In the genomic region with DNA sequence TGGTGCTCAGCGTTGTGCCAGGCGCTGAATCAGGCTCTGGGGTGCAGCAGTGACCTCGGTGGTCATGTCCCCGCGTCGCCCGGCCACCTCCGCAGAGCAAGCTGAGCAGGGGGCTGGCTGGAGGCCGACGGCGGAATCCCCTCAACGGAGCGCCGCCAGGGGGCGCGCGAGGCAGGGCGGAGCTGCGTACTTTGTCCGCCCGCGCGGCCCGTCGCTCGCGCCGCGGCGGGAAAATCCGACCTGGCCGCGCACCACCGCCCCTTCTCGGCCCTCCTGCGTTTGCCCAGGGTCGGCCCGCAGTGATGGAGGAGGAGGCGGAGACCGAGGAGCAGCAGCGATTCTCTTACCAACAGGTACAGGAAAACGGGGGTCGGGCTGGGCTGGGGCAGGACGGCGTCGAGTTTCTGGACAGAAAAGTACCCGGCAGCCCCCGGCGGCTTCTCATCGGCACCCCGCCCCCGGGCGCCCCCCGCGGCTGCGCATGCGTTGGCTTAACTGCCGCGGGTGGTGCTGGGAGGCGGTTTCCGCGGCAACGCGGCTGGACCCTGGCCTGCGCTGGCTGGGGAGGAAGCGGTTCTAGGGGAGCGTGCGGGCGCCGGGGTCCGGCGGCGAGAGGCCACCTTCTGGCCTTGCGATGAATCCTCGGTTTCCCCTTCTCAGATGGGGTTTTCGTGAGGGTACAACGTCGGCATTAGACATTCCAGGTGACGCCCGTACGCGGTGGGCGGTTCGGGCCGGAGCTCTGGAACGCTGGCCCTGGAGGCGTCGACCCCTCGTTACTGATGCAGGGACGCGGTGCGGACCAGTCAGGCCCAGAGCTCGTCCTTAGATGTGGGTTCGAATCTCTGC, we compare ENCODE assay signal across 8 cellular contexts. TPM values are rescaled to one million over a fixed set of nuclear protein-coding genes. Genes with fewer than 3 reads are reported as not detected.
DNase-seq lines count a peak whose midpoint lies in the region; ATAC-seq and TF ChIP-seq lines count a peak whose summit lies in the region.

A gene (plus strand): TSS at position 218 of the 849 bp plus-strand sequence. CDS start 85 bp downstream, at position 303.

- no peaks in the 10 kb centered on the region for H3K27me3 ChIP-seq in kidney epithelial cell (ENCODE audit: control insufficient read depth, insufficient read depth, low read length)

- peak; percentile 88 for ATAC-seq in HG03175 (IDR thresholded peaks at IDR 0.05; ENCODE audit: unreplicated experiment)

- no peaks in the 10 kb centered on the region for H3K36me3 ChIP-seq in kidney epithelial cell (ENCODE audit: control insufficient read depth, insufficient read depth, low read length)

- TF ChIP-seq CTCF in kidney epithelial cell (IDR thresholded peaks at IDR 0.05; ENCODE audit: insufficient read depth, low read length, poor library complexity, severe bottlenecking): peak; percentile 69

- peak within 1 kb of the TSS; percentile 68 for H3K4me3 ChIP-seq in kidney epithelial cell (ENCODE audit: low read depth, low read length)

- in situ Hi-C loops in GM18951 (cut with MboI; ENCODE audit: low sequenced_read_pairs, unreplicated experiment): no loop called here

- peak; percentile 72 for TF ChIP-seq POLR2A in GM18951 (IDR thresholded peaks at IDR 0.05; ENCODE audit: extremely low read depth, insufficient read depth, insufficient read length)

- DNase-seq in AG20443 (ENCODE audit: low spot score) (peak; percentile 100), NCI-H446 treated with DMSO at 0.1 percent for 48 hours (lab: John Stamatoyannopoulos, UW) (peak; percentile 82), cerebellar cortex (ENCODE audit: low spot score) (peak; percentile 83), kidney epithelial cell (ENCODE audit: low read depth) (peak; percentile 48)
- DNase-seq in activated CD4-positive, CD25-positive, alpha-beta regulatory T cell treated with anti-CD3 and anti-CD28 coated beads, Interleukin-2, amount 50 U/mL, for 72 hours: peak; percentile 94
- peak; percentile 96 for DNase-seq in stimulated activated CD4-positive, alpha-beta T cell treated with anti-CD3 and anti-CD28 coated beads, Interleukin-15, amount 100 ng/mL, for 24 hours

RNA-seq across cellular contexts. Expression of the gene that starts here (rescaled TPM):
- 6.6 and 8.5 TPM in 2 replicates for total RNA-seq in kidney epithelial cell

Comparison
In these comparisons a context has a peak if more than half of its experiments do, and no peak if none do; other contexts are left out.
1. Peak in every context shown above with its lines: DNase-seq, ATAC-seq and H3K4me3 ChIP-seq.
2. DNase-seq: peak in every context shown above with its lines; median percentile 100 in AG20443; 96 in stimulated activated CD4-positive, alpha-beta T cell treated with anti-CD3 and anti-CD28 coated beads, Interleukin-15, amount 100 ng/mL, for 24 hours; 94 in activated CD4-positive, CD25-positive, alpha-beta regulatory T cell treated with anti-CD3 and anti-CD28 coated beads, Interleukin-2, amount 50 U/mL, for 72 hours; 83 in cerebellar cortex; 82 in NCI-H446 treated with DMSO at 0.1 percent for 48 hours; 48 in kidney epithelial cell.